Comparison of ENCODE assay signal across 15 cellular contexts in the genomic region with DNA sequence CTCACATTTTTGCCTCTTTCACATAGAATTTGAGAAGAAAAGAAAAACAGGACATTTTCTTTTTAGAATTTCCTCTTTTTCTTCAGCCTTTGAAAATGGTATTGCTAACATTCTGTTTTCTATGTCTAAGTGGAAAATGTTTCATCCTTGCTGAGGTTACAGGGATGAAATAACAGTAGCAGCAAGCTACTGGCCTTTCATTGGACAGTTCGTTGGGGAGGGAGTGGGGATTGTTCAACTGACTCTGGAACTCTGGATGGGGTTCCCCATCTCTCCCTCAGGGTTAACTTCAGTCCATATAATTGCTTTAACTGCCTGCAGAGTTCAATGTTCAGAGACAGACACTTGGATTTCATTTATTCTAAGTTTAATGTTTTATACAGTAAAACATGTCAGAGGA.
"Had no signal": no experiment of that assay in that cellular context is flagged by ENCODE, and none has a peak within 500 bp of the region (broad histone marks: within the 10 kb centered on the region; RNA-seq: fewer than 3 reads in every experiment).

No MANE protein-coding gene starts in this region.

- H3K27me3 Mint-ChIP-seq: activated CD4-positive, alpha-beta T cell treated with anti-CD3 and anti-CD28 coated beads for 36 hours; activated CD8-positive, alpha-beta T cell treated with anti-CD3 and anti-CD28 coated beads for 36 hours had no signal

- H3K9me3 Mint-ChIP-seq: activated CD8-positive, alpha-beta T cell treated with anti-CD3 and anti-CD28 coated beads for 36 hours had no signal

- H2AFZ ChIP-seq: hepatocyte had no signal

- H3K27ac Mint-ChIP-seq: activated CD4-positive, alpha-beta T cell treated with anti-CD3 and anti-CD28 coated beads for 36 hours; activated CD8-positive, alpha-beta T cell treated with anti-CD3 and anti-CD28 coated beads for 36 hours; activated T-cell treated with anti-CD3 and anti-CD28 coated beads, Interleukin-2, amount 50 U/mL, for 72 hours had no signal

- H3K36me3 ChIP-seq: ascending aorta, colonic mucosa, ovary, WERI-Rb-1 had no signal

- ATAC-seq: activated CD4-positive, alpha-beta T cell treated with anti-CD3 and anti-CD28 coated beads for 36 hours; activated CD8-positive, alpha-beta T cell treated with anti-CD3 and anti-CD28 coated beads for 36 hours; activated T-cell treated with anti-CD3 and anti-CD28 coated beads, Interleukin-2, amount 50 U/mL, for 72 hours; left ventricle myocardium superior had no signal

- H3K4me1 Mint-ChIP-seq: activated CD4-positive, alpha-beta T cell treated with anti-CD3 and anti-CD28 coated beads for 36 hours had no signal

- H3K27me3 ChIP-seq: ascending aorta, colonic mucosa, hepatocyte, ovary had no signal

- H3K4me1 ChIP-seq: ascending aorta, colonic mucosa had no signal

- DNase-seq: activated CD4-positive, alpha-beta T cell treated with anti-CD3 and anti-CD28 coated beads for 36 hours; activated CD8-positive, alpha-beta memory T cell treated with anti-CD3 and anti-CD28 coated beads, Interleukin-2, amount 50 U/mL, for 4 hours; activated CD8-positive, alpha-beta T cell treated with anti-CD3 and anti-CD28 coated beads for 36 hours; activated T-cell treated with anti-CD3 and anti-CD28 coated beads, Interleukin-2, amount 50 U/mL, for 72 hours; caudate nucleus; colonic mucosa; effector CD4-positive, alpha-beta T cell; left ventricle myocardium superior; ovary; stimulated activated CD4-positive, alpha-beta T cell treated with anti-CD3 and anti-CD28 coated beads, Interleukin-4, amount 100 ng/mL, for 4 hours; T1000; trophoblast cell; WERI-Rb-1 had no signal

- H3K4me3 Mint-ChIP-seq: activated CD4-positive, alpha-beta T cell treated with anti-CD3 and anti-CD28 coated beads for 36 hours; activated CD8-positive, alpha-beta T cell treated with anti-CD3 and anti-CD28 coated beads for 36 hours; activated T-cell treated with anti-CD3 and anti-CD28 coated beads, Interleukin-2, amount 50 U/mL, for 72 hours had no signal

- H3K79me2 ChIP-seq: hepatocyte had no signal

- H3K4me3 ChIP-seq: colonic mucosa, hepatocyte, ovary had no signal

- H3K4me2 ChIP-seq: hepatocyte had no signal

- H3K27ac ChIP-seq: colonic mucosa, hepatocyte, ovary, WERI-Rb-1 had no signal

- H3K9me3 ChIP-seq: ascending aorta, colonic mucosa, ovary had no signal
